1 cellular context compared by ENCODE assay signal in genomic region chr5:175824621-175825020, GRCh38.
TF ChIP-seq lines count a peak whose summit lies in the region.

No MANE protein-coding gene starts in this region.

TF ChIP-seq in WTC11, 78 proteins besides CTCF, POLR2A, EP300 and RAD21 (continued from another document):
- TF ChIP-seq ZNF423 (CRISPR knock-in tag; IDR thresholded peaks at IDR 0.05) (no peak), ZNF138 (CRISPR knock-in tag; conservative IDR thresholded peaks at IDR 0.05) (no peak), ZNF396 (CRISPR knock-in tag; IDR thresholded peaks at IDR 0.05; ENCODE audit: borderline replicate concordance) (no peak), ELF4 (CRISPR knock-in tag; IDR thresholded peaks at IDR 0.05; ENCODE audit: low read depth) (no peak)
